Comparison of ENCODE assay signal across 14 cellular contexts in genomic region chr1:204437796-204438570, GRCh38. TPM values are rescaled to one million over a fixed set of nuclear protein-coding genes. Genes with fewer than 3 reads are reported as not detected.
DNase-seq lines count a peak whose midpoint lies in the region; ATAC-seq, FAIRE-seq and TF ChIP-seq lines count a peak whose summit lies in the region.
"Had no signal": no experiment of that assay in that cellular context is flagged by ENCODE, and none has a peak within 500 bp of the region (broad histone marks: within the 10 kb centered on the region; RNA-seq: fewer than 3 reads in every experiment).

No MANE protein-coding gene starts in this region.

- peaks cover 2% of the 10 kb centered on the region for H3K27me3 Mint-ChIP-seq in nephron progenitor cell (ENCODE audit: low read depth, poor library complexity)

- TF ChIP-seq EP300 in GM12878 (IDR thresholded peaks at IDR 0.05; ENCODE audit: borderline replicate concordance in 1 of 2, control insufficient read depth in 1 of 2, low read depth in 2 of 2, low read length in 2 of 2) = no peak

- DNase-seq in right atrium auricular region (ENCODE audit: low spot score) = no peak
- DNase-seq in heart left ventricle = no peak
- DNase-seq in GM12878 (ENCODE audit: low read depth, low spot score) = no peak
- no peak for DNase-seq in nephron progenitor cell
- DNase-seq in aorta = no peak
- no peak for DNase-seq in A172 (ENCODE audit: low spot score)
- DNase-seq in pons (ENCODE audit: low spot score) = no peak
- DNase-seq in SIG-M5 treated with dmso at 0.1 percent for 504 hours (lab: John Stamatoyannopoulos, UW; ENCODE audit: unreplicated experiment) = no peak
- DNase-seq: caudate nucleus, NCI-H1436, posterior cingulate gyrus, upper lobe of right lung had no signal

- H3K27me3 ChIP-seq in right atrium auricular region (no peaks in the 10 kb centered on the region), heart left ventricle (no peaks in the 10 kb centered on the region), GM12878 (replicated peaks in 1 of 2; ENCODE audit: control insufficient read depth in 2 of 2, insufficient read depth in 2 of 2, low read length in 1 of 2) (no peaks in the 10 kb centered on the region), aorta (ENCODE audit: control insufficient read depth in 1 of 2, insufficient read depth in 2 of 2, low read length in 1 of 2) (no peaks in the 10 kb centered on the region)
- H3K27me3 ChIP-seq: upper lobe of right lung had no signal

- in situ Hi-C loops in GM12878 (cut with MboI) = loop anchor here (10.0 kb wide), 1 partner anchor 367 kb away; no protein-coding TSS in a partner anchor

- no peak overlapping the region for H3K4me3 Mint-ChIP-seq in nephron progenitor cell
- H3K4me3 Mint-ChIP-seq: GM23338 had no signal

- H3K4me3 ChIP-seq in right atrium auricular region = no peak overlapping the region
- H3K4me3 ChIP-seq in heart left ventricle = no peak overlapping the region
- no peak overlapping the region for H3K4me3 ChIP-seq in GM12878
- no peak overlapping the region for H3K4me3 ChIP-seq in aorta (ENCODE audit: low read length in 2 of 2)
- H3K4me3 ChIP-seq: GM23338, upper lobe of right lung had no signal

- no peaks in the 10 kb centered on the region for H3K79me2 ChIP-seq in GM12878 (ENCODE audit: control insufficient read depth, insufficient read depth, low read length)

- FAIRE-seq in GM12878 (lab: Jason Lieb, UNC) = no peak

- SMC1A ChIA-PET in GM12878 (lab: Charles Lee; ENCODE audit: uncharacterized antibody, unreplicated experiment) = interaction anchor here (0.7 to 33.8 kb wide), 6 partner anchors 8 to 169 kb away, joined by 3 to 939 read pairs (median 3); partner anchors contain the start of gene PIK3C2B

- no peak overlapping the region for H2AFZ ChIP-seq in GM12878 (ENCODE audit: control insufficient read depth, low read depth, low read length)
- H2AFZ ChIP-seq: GM23338 had no signal

- peak overlapping the region; percentile 22 to 66 for H3K27ac ChIP-seq in right atrium auricular region
- peak overlapping the region in 5 of 12 donors; percentile 30 to 88 (median 70) for H3K27ac ChIP-seq in heart left ventricle
- no peak overlapping the region for H3K27ac ChIP-seq in GM12878 (ENCODE audit: control insufficient read depth, insufficient read depth)
- peak overlapping the region; percentile 51 to 71 for H3K27ac ChIP-seq in aorta (ENCODE audit: low read depth in 1 of 2, low read length in 2 of 2)
- H3K27ac ChIP-seq: upper lobe of right lung had no signal

- H3K27ac Mint-ChIP-seq in nephron progenitor cell = peak overlapping the region; percentile 41
- H3K27ac Mint-ChIP-seq: GM23338 had no signal

- WGBS in heart left ventricle, 4 donors = 77 to 86% (median 81%) methylated on average over 8 of the region's 8 CpGs
- WGBS in GM12878 (ENCODE audit: insufficient coverage, insufficient replicate concordance, low lambda C conversion rate, missing lambda C conversion rate) = 70% methylated on average over 8 of the region's 8 CpGs
- WGBS in aorta, 2 donors = 55 to 58% methylated on average over 8 of the region's 8 CpGs

- peaks cover 0 to 58% of the 10 kb centered on the region in 2 donors for H3K4me1 ChIP-seq in right atrium auricular region
- peaks cover 0 to 51% (median 29%) of the 10 kb centered on the region in 12 donors for H3K4me1 ChIP-seq in heart left ventricle
- H3K4me1 ChIP-seq in GM12878 (ENCODE audit: control insufficient read depth, insufficient read depth, low read length) = no peaks in the 10 kb centered on the region
- peaks cover 0 to 8% of the 10 kb centered on the region in 2 donors for H3K4me1 ChIP-seq in aorta (ENCODE audit: control insufficient read depth in 1 of 2, insufficient read depth in 2 of 2, low read length in 2 of 2)

- no peaks in the 10 kb centered on the region for H3K4me1 Mint-ChIP-seq in nephron progenitor cell
- H3K4me1 Mint-ChIP-seq: GM23338 had no signal

- RAD21 ChIA-PET in GM12878 (lab: Charles Lee; ENCODE audit: unreplicated experiment) = interaction anchor here (1.0 to 2.0 kb wide), 2 partner anchors 9 to 369 kb away, joined by 3 to 6 read pairs; no protein-coding TSS in a partner anchor

- CTCF ChIA-PET in GM12878 (lab: Yijun Ruan, JAX) = interaction anchor here (1.1 to 51.8 kb wide), 4 partner anchors 10 to 369 kb away, joined by 3 to 2021 read pairs (median 21); partner anchors contain the start of gene PIK3C2B

- peaks cover 58% of the 10 kb centered on the region for H3K36me3 Mint-ChIP-seq in nephron progenitor cell (ENCODE audit: low read depth)

- TSS peak; percentile 21 for BruUV-seq in GM12878 (replicated peaks; lab: Mats Ljungman, UMichigan)

- no peaks in the 10 kb centered on the region for H3K9me3 Mint-ChIP-seq in nephron progenitor cell
- H3K9me3 Mint-ChIP-seq: GM23338 had no signal

- H3K36me3 ChIP-seq in right atrium auricular region (peaks cover 74% of the 10 kb centered on the region), heart left ventricle (peaks cover 0 to 100% (median 87%) of the 10 kb centered on the region in 9 donors), GM12878 (ENCODE audit: control insufficient read depth in 2 of 2, insufficient read depth in 2 of 2, low read length in 1 of 2) (peaks cover 26 to 35% of the 10 kb centered on the region in 2 experiments), aorta (ENCODE audit: control insufficient read depth in 1 of 2, insufficient read depth in 2 of 2, low read length in 1 of 2) (peaks cover 0 to 4% of the 10 kb centered on the region in 2 donors)

- TF ChIP-seq RAD21 in GM12878 (IDR thresholded peaks at IDR 0.05; ENCODE audit: insufficient read depth, low read depth, low read length) = no peak

- intact Hi-C loops in heart left ventricle (cut with DNase I) (no loop called here), GM12878 (cut with micrococcal nuclease; ENCODE audit: unreplicated experiment) (no loop called here), aorta (cut with DNase I) (no loop called here)

- H3K9me3 ChIP-seq in right atrium auricular region = no peaks in the 10 kb centered on the region
- no peaks in the 10 kb centered on the region for H3K9me3 ChIP-seq in heart left ventricle
- H3K9me3 ChIP-seq in GM12878 (replicated peaks; ENCODE audit: control insufficient read depth, insufficient read depth, low read length) = no peaks in the 10 kb centered on the region
- H3K9me3 ChIP-seq in aorta (ENCODE audit: control insufficient read depth, low read length) = no peaks in the 10 kb centered on the region
- H3K9me3 ChIP-seq: upper lobe of right lung had no signal

- POLR2A ChIA-PET in GM12878 (lab: Charles Lee) = interaction anchor here (0.9 kb wide), 1 partner anchor 62 kb away, joined by 3 read pairs; no protein-coding TSS in a partner anchor

- TF ChIP-seq CTCF in right atrium auricular region (IDR thresholded peaks at IDR 0.05) (no peak), heart left ventricle (IDR thresholded peaks at IDR 0.05) (no peak), GM12878 (IDR thresholded peaks at IDR 0.05 in 2 of 3, conservative IDR thresholded peaks at IDR 0.05 in 1 of 3; ENCODE audit: control insufficient read depth in 2 of 3, extremely low read depth in 1 of 3, insufficient read depth in 1 of 3, low read depth in 3 of 3, low read length in 3 of 3) (no peak), nephron progenitor cell (IDR thresholded peaks at IDR 0.05) (no peak)

- no peak overlapping the region for H3K9ac ChIP-seq in GM12878 (ENCODE audit: control insufficient read depth, insufficient read depth, low read length)

- no peaks in the 10 kb centered on the region for H4K20me1 ChIP-seq in GM12878 (ENCODE audit: control insufficient read depth, insufficient read depth)

- TF ChIP-seq POLR2A in heart left ventricle (IDR thresholded peaks at IDR 0.05) = no peak
- no peak for TF ChIP-seq POLR2A in GM12878 (IDR thresholded peaks at IDR 0.05; ENCODE audit: low read depth, low read length)

- no peak overlapping the region for H3K4me2 ChIP-seq in GM12878 (ENCODE audit: control insufficient read depth, insufficient read depth)
- H3K4me2 ChIP-seq: GM23338 had no signal

- ATAC-seq in heart left ventricle (no peak), GM12878 (no peak), aorta (ENCODE audit: low FRiP score) (no peak)
- ATAC-seq: GM23338, left lobe of liver, upper lobe of right lung had no signal

RNA-seq across cellular contexts. Expression of gene PPP1R15B, which starts 26.4 kb away (rescaled TPM):
- 10 to 100 TPM; 27.3 to 30.9 TPM for total RNA-seq in right atrium auricular region
- 10 to 100 TPM; 15.8 to 29.8 (median 25.9) TPM for total RNA-seq in heart left ventricle
- polyA plus RNA-seq in heart left ventricle = 10 to 100 TPM in 1 of 2 donors, 1 to 10 TPM in 1; 8.1 to 27.9 TPM
- total RNA-seq in GM12878 (2013; cell fraction: nucleolus; rRNA removed) = 43.0 and 45.9 TPM in 2 replicates
- total RNA-seq in GM12878 (2014; rRNA removed) = 34.8 TPM in 2 replicates
- total RNA-seq in GM12878 (2014; rRNA removed; fragmentation: Illumina TruSeq; extraction: Trizol) = 32.7 and 32.9 TPM in 2 replicates
- total RNA-seq in GM12878 (2021) = 37.7 and 38.1 TPM in 2 replicates
- polyA plus RNA-seq in GM12878 (2011; ENCODE audit: low read depth) = 12.4 TPM
- polyA plus RNA-seq in GM12878 (2011; rRNA removed) = 27.2 and 32.6 TPM in 2 replicates
- 20.5 and 25.0 TPM in 2 replicates for polyA plus RNA-seq in GM12878 (2011; cell fraction: cytosol; rRNA removed)
- polyA plus RNA-seq in GM12878 (2011; cell fraction: nucleus; rRNA removed) = 22.0 and 22.6 TPM in 2 replicates
- 19.5 and 22.5 TPM in 2 replicates for polyA plus RNA-seq in GM12878 (2012)
- 33.4 and 38.5 TPM in 2 replicates for polyA plus RNA-seq in GM12878 (2014; fragmentation: Illumina TruSeq; extraction: Trizol)
- polyA plus RNA-seq in GM12878 (2014; fragmentation: Nextera tagmentation; extraction: Ambion mirVana) = 10 to 100 TPM; 13.9 to 17.1 TPM
- 24.8 and 25.8 TPM in 2 replicates for polyA plus RNA-seq in GM12878 (2014; rRNA removed)
- 10 to 100 TPM; 13.9 to 15.4 TPM for polyA plus RNA-seq in GM12878 (2016; fragmentation: Nextera tagmentation; extraction: Ambion mirVana)
- polyA minus RNA-seq in GM12878 (2011; rRNA and poly(A)+ RNA removed) = 38.9 and 45.2 TPM in 2 replicates
- 21.4 and 24.6 TPM in 2 replicates for polyA minus RNA-seq in GM12878 (2011; cell fraction: cytosol; rRNA and poly(A)+ RNA removed)
- polyA minus RNA-seq in GM12878 (2011; cell fraction: nucleus; rRNA and poly(A)+ RNA removed) = 45.8 and 65.4 TPM in 2 replicates
- 10 to 100 TPM; 39.3 to 59.9 TPM for total RNA-seq in aorta
- 10 to 100 TPM in 1 of 2 donors, 1 to 10 TPM in 1; 6.8 to 13.7 TPM for polyA plus RNA-seq in aorta
- total RNA-seq in A172 (2014; rRNA removed; shearing (Covaris generic)) = 27.8 and 34.5 TPM in 2 replicates

RNA-seq across cellular contexts. Expression of gene PIK3C2B, which starts 56.6 kb away (rescaled TPM):
- total RNA-seq in right atrium auricular region (10 to 100 TPM; 13.1 to 19.4 TPM), heart left ventricle (10 to 100 TPM; 12.9 to 42.5 (median 19.8) TPM), GM12878 (2014; rRNA removed) (13.9 and 16.3 TPM in 2 replicates), GM12878 (2014; rRNA removed; fragmentation: Illumina TruSeq; extraction: Trizol) (8.5 and 9.2 TPM in 2 replicates), GM12878 (2021) (33.5 and 38.1 TPM in 2 replicates), aorta (10 to 100 TPM; 41.3 to 87.5 TPM)
- polyA plus RNA-seq in heart left ventricle (10 to 100 TPM in 1 of 2 donors, 1 to 10 TPM in 1; 9.2 to 11.9 TPM), GM12878 (2011; rRNA removed) (15.9 and 33.9 TPM in 2 replicates), GM12878 (2014; fragmentation: Illumina TruSeq; extraction: Trizol) (10.2 and 14.4 TPM in 2 replicates), GM12878 (2014; fragmentation: Nextera tagmentation; extraction: Ambion mirVana) (1 to 10 TPM; 2.2 to 5.0 TPM), GM12878 (2014; rRNA removed) (23.8 and 28.2 TPM in 2 replicates), GM12878 (2016; fragmentation: Nextera tagmentation; extraction: Ambion mirVana) (1 to 10 TPM; 6.0 to 8.2 TPM), aorta (10 to 100 TPM in 1 of 2 donors, 1 to 10 TPM in 1; 9.3 to 12.4 TPM)
- total RNA-seq in GM12878 (2013; cell fraction: nucleolus; rRNA removed) = 98.5 and 110 TPM in 2 replicates
- polyA plus RNA-seq in GM12878 (2011; ENCODE audit: low read depth) = 8.3 TPM
- polyA plus RNA-seq in GM12878 (2011; cell fraction: cytosol; rRNA removed) = 33.1 and 36.7 TPM in 2 replicates
- polyA plus RNA-seq in GM12878 (2011; cell fraction: nucleus; rRNA removed) = 55.9 and 60.7 TPM in 2 replicates
- 10.1 and 10.7 TPM in 2 replicates for polyA plus RNA-seq in GM12878 (2012)
- 69.9 and 86.4 TPM in 2 replicates for polyA minus RNA-seq in GM12878 (2011; rRNA and poly(A)+ RNA removed)
- polyA minus RNA-seq in GM12878 (2011; cell fraction: cytosol; rRNA and poly(A)+ RNA removed) = 37.2 and 39.0 TPM in 2 replicates
- polyA minus RNA-seq in GM12878 (2011; cell fraction: nucleus; rRNA and poly(A)+ RNA removed) = 38.8 and 80.3 TPM in 2 replicates
- 2.0 and 2.5 TPM in 2 replicates for total RNA-seq in A172 (2014; rRNA removed; shearing (Covaris generic))
